ENCODE assay signal across 9 cellular contexts in the genomic region with DNA sequence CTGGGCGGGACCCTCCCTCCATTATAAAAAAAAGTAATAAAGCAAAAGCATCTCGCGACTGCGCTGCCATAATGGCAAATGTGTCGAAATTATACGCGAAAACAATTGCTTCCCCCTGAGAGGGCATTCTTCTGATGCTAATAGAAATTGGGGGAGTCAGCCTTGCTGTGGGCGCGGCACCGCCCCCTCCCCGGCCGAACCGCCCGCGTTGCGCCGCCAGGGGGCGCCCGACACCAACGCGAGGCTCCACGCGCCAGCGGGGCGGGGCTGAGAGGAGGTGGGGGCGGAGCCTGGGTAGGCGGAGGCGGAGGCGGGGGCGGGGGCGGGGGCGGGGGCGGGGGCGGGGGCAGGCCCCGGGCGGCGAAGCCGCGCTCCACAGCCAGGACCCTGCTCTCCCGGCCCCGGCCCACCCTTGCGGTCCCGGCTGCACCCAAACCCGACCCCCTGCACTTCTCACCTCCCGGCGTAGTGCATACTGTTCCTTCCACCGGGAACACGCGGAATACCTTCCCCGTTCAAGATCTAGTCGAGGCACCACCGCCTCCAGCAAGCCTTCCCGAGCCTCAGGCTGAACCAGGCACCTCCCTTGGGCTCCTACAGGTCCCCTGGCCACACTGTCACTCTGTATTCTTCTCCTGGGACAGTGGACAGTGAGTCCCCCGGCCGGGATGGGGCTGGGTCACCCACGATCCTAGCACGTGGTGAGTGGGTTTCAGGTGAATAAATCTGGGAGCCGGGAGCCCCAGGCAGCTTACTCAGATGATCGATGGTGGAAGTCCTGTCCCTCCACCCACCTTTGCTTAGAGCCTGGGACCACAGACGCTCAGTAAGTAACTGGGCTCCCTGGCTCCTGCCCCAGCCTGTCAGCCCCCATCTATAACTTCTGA. TPM values are rescaled to one million over a fixed set of nuclear protein-coding genes. Genes with fewer than 3 reads are reported as not detected.
DNase-seq lines count a peak whose midpoint lies in the region; ATAC-seq, FAIRE-seq and TF ChIP-seq lines count a peak whose summit lies in the region.
"Had no signal": no experiment of that assay in that cellular context is flagged by ENCODE, and none has a peak within 500 bp of the region (broad histone marks: within the 10 kb centered on the region; RNA-seq: fewer than 3 reads in every experiment).

No MANE protein-coding gene starts in this region.

- 0 out of 2 replicates have a peak, but pooled peaks cover 6% of the 10 kb centered on the region for H3F3A ChIP-seq in GM23338 (replicated peaks; ENCODE audit: low read depth)

- H3K36me3 ChIP-seq in CD4-positive, alpha-beta memory T cell (ENCODE audit: insufficient read depth, low read length), result no peaks in the 10 kb centered on the region
- no peaks in the 10 kb centered on the region for H3K36me3 ChIP-seq in GM23338 (ENCODE audit: insufficient read depth)
- no peaks in the 10 kb centered on the region for H3K36me3 ChIP-seq in keratinocyte (ENCODE audit: control insufficient read depth in 2 of 2, extremely low read depth in 1 of 2, insufficient read depth in 2 of 2, low read length in 2 of 2)

- FAIRE-seq in keratinocyte (lab: Jason Lieb, UNC), result no peak
- FAIRE-seq: TTC549 had no signal

- H3K79me2 ChIP-seq in GM23338 (replicated peaks; ENCODE audit: insufficient read depth), result no peaks in the 10 kb centered on the region
- H3K79me2 ChIP-seq in keratinocyte (ENCODE audit: control insufficient read depth, insufficient read depth, low read length), result no peaks in the 10 kb centered on the region

- H4K20me1 ChIP-seq in GM23338 (replicated peaks; ENCODE audit: insufficient read depth) (no peaks in the 10 kb centered on the region), keratinocyte (ENCODE audit: control insufficient read depth, extremely low read depth, insufficient read depth, low read length) (no peaks in the 10 kb centered on the region)

- H3K4me3 ChIP-seq in CD4-positive, alpha-beta memory T cell (ENCODE audit: low read length in 2 of 2), result peak overlapping the region; percentile 52 to 68
- peak overlapping the region; percentile 81 for H3K4me3 ChIP-seq in GM23338
- H3K4me3 ChIP-seq in keratinocyte (ENCODE audit: control insufficient read depth in 2 of 3, extremely low read depth in 1 of 3, insufficient read depth in 2 of 3, low read depth in 1 of 3, low read length in 3 of 3), result peak overlapping the region; percentile 49 to 61 (median 52)

- H3K4me3 Mint-ChIP-seq in CD4-positive, alpha-beta memory T cell, result peak overlapping the region; percentile 71 to 90 (median 82)
- H3K4me3 Mint-ChIP-seq in GM23338, result peak overlapping the region; percentile 90

- peak; percentile 77 to 91 for TF ChIP-seq CTCF in GM23338 (conservative IDR thresholded peaks at IDR 0.05; ENCODE audit: low read depth in 2 of 2)
- TF ChIP-seq CTCF in keratinocyte (optimal IDR thresholded peaks at IDR 0.05 in 1 of 3, IDR thresholded peaks at IDR 0.05 in 1 of 3, conservative IDR thresholded peaks at IDR 0.05 in 1 of 3; ENCODE audit: extremely low read depth in 1 of 3, insufficient read depth in 2 of 3, low read length in 3 of 3), result peak; percentile 66 to 92 (median 71)

- H3K27ac Mint-ChIP-seq in CD4-positive, alpha-beta memory T cell, result peak overlapping the region; percentile 34 to 88 (median 62)
- peak overlapping the region; percentile 95 for H3K27ac Mint-ChIP-seq in GM23338

- H3K4me1 ChIP-seq in CD4-positive, alpha-beta memory T cell (ENCODE audit: insufficient read depth, low read length), result peaks cover 10% of the 10 kb centered on the region
- peaks cover 11% of the 10 kb centered on the region; the same call in 1 of the 2 replicates for H3K4me1 ChIP-seq in GM23338 (ENCODE audit: insufficient read depth)
- H3K4me1 ChIP-seq in keratinocyte (ENCODE audit: control insufficient read depth, extremely low read depth, insufficient read depth, low read length), result peaks cover 10% of the 10 kb centered on the region

- dilution Hi-C loops in keratinocyte (cut with MboI; ENCODE audit: extremely low pct_ligation_motif_present, low sequenced_read_pairs), result no loop called here

- peak; percentile 82 to 94 (median 87) for DNase-seq in CD4-positive, alpha-beta memory T cell
- DNase-seq in GM23338 (ENCODE audit: low spot score) (peak; percentile 88), NCI-H1930 (lab: John Stamatoyannopoulos, UW) (peak; percentile 45 to 85), keratinocyte (ENCODE audit: low read depth, low spot score) (no peak)
- DNase-seq in central memory CD4-positive, alpha-beta T cell, result peak; percentile 87
- DNase-seq in stimulated activated CD4-positive, alpha-beta T cell treated with anti-CD3 and anti-CD28 coated beads, Interleukin-12 subunit alpha, Interleukin-12 subunit beta, amount 100 ng/mL, for 4 hours, result peak; percentile 86

- no peaks in the 10 kb centered on the region for H3K27me3 ChIP-seq in CD4-positive, alpha-beta memory T cell (ENCODE audit: insufficient read depth, low read length)
- H3K27me3 ChIP-seq in GM23338 (ENCODE audit: insufficient read depth), result peaks cover 13% of the 10 kb centered on the region
- peaks cover 6% of the 10 kb centered on the region for H3K27me3 ChIP-seq in keratinocyte (ENCODE audit: control insufficient read depth, extremely low read depth, insufficient read depth, low read length)

- H3K9me1 ChIP-seq in keratinocyte (ENCODE audit: control insufficient read depth, extremely low read depth, insufficient read depth, low read length), result no peaks in the 10 kb centered on the region

- H3K36me3 Mint-ChIP-seq in CD4-positive, alpha-beta memory T cell, result no peaks in the 10 kb centered on the region
- no peaks in the 10 kb centered on the region; the same call in 2 of the 3 replicates for H3K36me3 Mint-ChIP-seq in GM23338 (ENCODE audit: low read depth)

- intact Hi-C loops in CD4-positive, alpha-beta memory T cell (cut with micrococcal nuclease), result loop anchor here (1.0 to 2.0 kb wide), 2 partner anchors 28 to 40 kb away; a partner anchor contains a TSS

- H3K9ac ChIP-seq in keratinocyte (ENCODE audit: control insufficient read depth, extremely low read depth, insufficient read depth, low read length), result peak overlapping the region; percentile 64

- H3K4me2 ChIP-seq in GM23338 (peak overlapping the region; percentile 94), keratinocyte (ENCODE audit: control insufficient read depth, extremely low read depth, insufficient read depth, low read depth, low read length) (peak overlapping the region; percentile 90)

- peaks cover 1 to 9% of the 10 kb centered on the region in 2 donors for H3K27me3 Mint-ChIP-seq in CD4-positive, alpha-beta memory T cell
- peaks cover 12% of the 10 kb centered on the region for H3K27me3 Mint-ChIP-seq in GM23338 (ENCODE audit: insufficient read depth, low read depth, poor library complexity)

- POLR2A ChIA-PET in CD4-positive, alpha-beta memory T cell (lab: Charles Lee; ENCODE audit: partially characterized antibody), result no interaction called here

- H3K9me3 Mint-ChIP-seq in CD4-positive, alpha-beta memory T cell, result no peaks in the 10 kb centered on the region
- no peaks in the 10 kb centered on the region for H3K9me3 Mint-ChIP-seq in GM23338

- no peaks in the 10 kb centered on the region for H3K9me3 ChIP-seq in CD4-positive, alpha-beta memory T cell (ENCODE audit: control insufficient read depth in 1 of 2, low read length in 2 of 2)
- H3K9me3 ChIP-seq in keratinocyte (ENCODE audit: control insufficient read depth, low read depth, low read length), result no peaks in the 10 kb centered on the region

- CTCF ChIA-PET in CD4-positive, alpha-beta memory T cell (lab: Charles Lee; ENCODE audit: partially characterized antibody), result interaction anchor here (0.9 to 4.6 kb wide), 3 partner anchors 164 to 285 kb away, joined by 3 to 32 read pairs (median 8); no protein-coding TSS in a partner anchor

- H3K4me1 Mint-ChIP-seq in CD4-positive, alpha-beta memory T cell, result peaks cover 4 to 18% (median 6%) of the 10 kb centered on the region in 4 donors
- peaks cover 17% of the 10 kb centered on the region for H3K4me1 Mint-ChIP-seq in GM23338

- peak overlapping the region; percentile 97 for H2AFZ ChIP-seq in GM23338
- peak overlapping the region; percentile 97 for H2AFZ ChIP-seq in keratinocyte (ENCODE audit: control insufficient read depth, low read length)

- H3K27ac ChIP-seq in CD4-positive, alpha-beta memory T cell (ENCODE audit: low read depth, low read length), result no peak overlapping the region
- H3K27ac ChIP-seq in GM23338 (ENCODE audit: low read depth) (peak overlapping the region; percentile 94), keratinocyte (ENCODE audit: control insufficient read depth, insufficient read depth, low read length) (no peak overlapping the region)

- peak; percentile 49 for ATAC-seq in GM23338
- peak; percentile 89 to 90 for ATAC-seq in activated CD4-positive, CD25-positive, alpha-beta regulatory T cell treated with anti-CD3 and anti-CD28 coated beads, Interleukin-2, amount 50 U/mL, for 24 hours
- no peak for ATAC-seq in GM19452 (IDR thresholded peaks at IDR 0.05; ENCODE audit: unreplicated experiment)

- no peaks in the 10 kb centered on the region for H3K9me2 ChIP-seq in GM23338 (ENCODE audit: insufficient read depth)

RNA-seq across cellular contexts. Expression of a gene that starts 15.5 kb away (rescaled TPM):
- total RNA-seq in CD4-positive, alpha-beta memory T cell, result not detected
- polyA plus RNA-seq in CD4-positive, alpha-beta memory T cell, result not detected
- 0.89 TPM in 1 of 2 replicates, not detected in the other for total RNA-seq in GM23338 (2014; rRNA removed; shearing (Covaris generic))
- 0.47 and 1.1 TPM in 2 replicates for polyA plus RNA-seq in GM23338 (2016; fragmentation: Nextera tagmentation; extraction: Ambion mirVana)
- polyA plus RNA-seq in keratinocyte, result not detected in 3 replicates
- polyA plus RNA-seq in keratinocyte (2011; ENCODE audit: low read depth), result not detected
- polyA plus RNA-seq in keratinocyte (2011; cell fraction: cytosol; rRNA removed), result not detected in 2 replicates
- polyA plus RNA-seq in keratinocyte (2011; cell fraction: nucleus; rRNA removed), result not detected in 2 replicates
- polyA plus RNA-seq in keratinocyte (2012; ENCODE audit: low replicate concordance), result not detected in 2 replicates
- not detected in 3 replicates for polyA minus RNA-seq in keratinocyte
- polyA minus RNA-seq in keratinocyte (2011; cell fraction: cytosol; rRNA and poly(A)+ RNA removed), result not detected
- polyA minus RNA-seq in keratinocyte (2011; cell fraction: nucleus; rRNA and poly(A)+ RNA removed), result not detected in 2 replicates

RNA-seq across cellular contexts. Expression of a gene that starts 28.5 kb away (rescaled TPM):
- total RNA-seq in CD4-positive, alpha-beta memory T cell, result 10 to 100 TPM; 27.9 to 36.7 TPM
- 1 to 10 TPM; 1.2 to 1.7 TPM for polyA plus RNA-seq in CD4-positive, alpha-beta memory T cell
- 78.6 and 81.8 TPM in 2 replicates for total RNA-seq in GM23338 (2014; rRNA removed; shearing (Covaris generic))
- 15.0 and 19.1 TPM in 2 replicates for polyA plus RNA-seq in GM23338 (2016; fragmentation: Nextera tagmentation; extraction: Ambion mirVana)
- 115 to 163 TPM (median 140 TPM) in 3 replicates for polyA plus RNA-seq in keratinocyte
- 165 TPM for polyA plus RNA-seq in keratinocyte (2011; ENCODE audit: low read depth)
- 117 and 219 TPM in 2 replicates for polyA plus RNA-seq in keratinocyte (2011; cell fraction: cytosol; rRNA removed)
- polyA plus RNA-seq in keratinocyte (2011; cell fraction: nucleus; rRNA removed), result 109 and 144 TPM in 2 replicates
- 103 and 146 TPM in 2 replicates for polyA plus RNA-seq in keratinocyte (2012; ENCODE audit: low replicate concordance)
- 85.0 to 167 TPM (median 153 TPM) in 3 replicates for polyA minus RNA-seq in keratinocyte
- polyA minus RNA-seq in keratinocyte (2011; cell fraction: cytosol; rRNA and poly(A)+ RNA removed), result 157 TPM
- polyA minus RNA-seq in keratinocyte (2011; cell fraction: nucleus; rRNA and poly(A)+ RNA removed), result 58.6 and 79.3 TPM in 2 replicates

RNA-seq across cellular contexts. Expression of a gene that starts 40.5 kb away (rescaled TPM):
- total RNA-seq in CD4-positive, alpha-beta memory T cell, result 100 to 1,000 TPM; 119 to 122 TPM
- 10 to 100 TPM; 34.5 to 51.0 TPM for polyA plus RNA-seq in CD4-positive, alpha-beta memory T cell
- total RNA-seq in GM23338 (2014; rRNA removed; shearing (Covaris generic)), result 20.3 and 22.0 TPM in 2 replicates
- polyA plus RNA-seq in GM23338 (2016; fragmentation: Nextera tagmentation; extraction: Ambion mirVana) (9.8 and 11.9 TPM in 2 replicates), keratinocyte (20.8 to 31.1 TPM (median 28.6 TPM) in 3 replicates)
- 13.8 TPM for polyA plus RNA-seq in keratinocyte (2011; ENCODE audit: low read depth)
- 11.0 and 15.6 TPM in 2 replicates for polyA plus RNA-seq in keratinocyte (2011; cell fraction: cytosol; rRNA removed)
- polyA plus RNA-seq in keratinocyte (2011; cell fraction: nucleus; rRNA removed), result 74.0 and 91.3 TPM in 2 replicates
- polyA plus RNA-seq in keratinocyte (2012; ENCODE audit: low replicate concordance), result 13.3 and 15.0 TPM in 2 replicates
- polyA minus RNA-seq in keratinocyte, result 13.7 to 19.9 TPM (median 18.3 TPM) in 3 replicates
- polyA minus RNA-seq in keratinocyte (2011; cell fraction: cytosol; rRNA and poly(A)+ RNA removed), result 24.0 TPM
- polyA minus RNA-seq in keratinocyte (2011; cell fraction: nucleus; rRNA and poly(A)+ RNA removed), result 20.0 and 31.6 TPM in 2 replicates
